ENCODE assay signal across 19 cellular contexts in the genomic region with DNA sequence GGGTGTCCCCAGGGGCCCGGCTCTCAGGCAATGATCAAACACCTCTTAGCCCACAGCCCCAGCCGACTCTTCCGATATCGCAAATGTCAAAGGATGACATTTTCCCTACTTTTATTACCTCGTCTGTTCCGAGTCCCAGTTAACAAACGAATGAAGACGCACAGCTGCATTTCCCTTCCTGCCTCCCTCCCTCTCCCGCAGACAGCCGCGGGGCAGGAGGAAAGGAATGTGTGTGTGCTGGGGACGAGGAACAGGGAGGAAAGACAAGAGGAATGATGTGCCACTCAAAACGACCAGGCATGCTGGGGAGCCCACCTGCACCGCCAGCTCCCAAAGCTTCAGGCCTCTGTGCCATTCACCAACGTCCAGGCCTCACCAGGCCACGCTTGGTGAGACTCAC.
DNase-seq lines count a peak whose midpoint lies in the region; ATAC-seq and TF ChIP-seq lines count a peak whose summit lies in the region.
"Had no signal": no experiment of that assay in that cellular context is flagged by ENCODE, and none has a peak within 500 bp of the region (broad histone marks: within the 10 kb centered on the region; RNA-seq: fewer than 3 reads in every experiment).

No MANE protein-coding gene starts in this region.

- TF ChIP-seq POLR2A in sigmoid colon (IDR thresholded peaks at IDR 0.05) (no peak), testis (IDR thresholded peaks at IDR 0.05) (no peak)

- H3K36me3 ChIP-seq in sigmoid colon (no peaks in the 10 kb centered on the region), testis (ENCODE audit: low read depth, missing control alignments) (no peaks in the 10 kb centered on the region)
- H3K36me3 ChIP-seq: heart right ventricle, uterus had no signal

- CTCF ChIA-PET in WTC11 (lab: Charles Lee), result interaction anchor here (0.6 to 2.1 kb wide), 5 partner anchors 12 to 315 kb away, joined by 3 to 14 read pairs (median 3); no protein-coding TSS in a partner anchor

- no peaks in the 10 kb centered on the region for H3K27me3 ChIP-seq in sigmoid colon
- H3K27me3 ChIP-seq in testis, result no peaks in the 10 kb centered on the region
- H3K27me3 ChIP-seq: esophagus muscularis mucosa, heart right ventricle, uterus had no signal

- H3K9me3 Mint-ChIP-seq in CD14-positive monocyte, result peaks cover 0 to 7% (median 4%) of the 10 kb centered on the region in 7 donors
- H3K9me3 Mint-ChIP-seq in WTC11, result peaks cover 19% of the 10 kb centered on the region
- H3K9me3 Mint-ChIP-seq in natural killer cell treated with Interleukin-12 subunit alpha and Interleukin-12 subunit beta and Interleukin-15 and Interleukin-18, amount 100 ng/mL, for 72 hours, result peaks cover 6% of the 10 kb centered on the region

- H3K27me3 Mint-ChIP-seq in CD14-positive monocyte (ENCODE audit: low read depth in 3 of 3) (peaks cover 0 to 2% (median 1%) of the 10 kb centered on the region in 3 donors), WTC11 (ENCODE audit: low read depth) (no peaks in the 10 kb centered on the region)
- H3K27me3 Mint-ChIP-seq in natural killer cell treated with Interleukin-12 subunit alpha and Interleukin-12 subunit beta and Interleukin-15 and Interleukin-18, amount 100 ng/mL, for 72 hours, result peaks cover 0 to 2% of the 10 kb centered on the region in 2 donors

- DNase-seq in CD14-positive monocyte (ENCODE audit: low spot score), result no peak
- no peak for DNase-seq in WTC11 (ENCODE audit: low spot score)
- peak; percentile 58 for DNase-seq in iPS-NIHi11 (ENCODE audit: low spot score)
- no peak for DNase-seq in sigmoid colon
- DNase-seq in testis, result no peak
- DNase-seq in natural killer cell treated with Interleukin-12 subunit alpha and Interleukin-12 subunit beta and Interleukin-15 and Interleukin-18, amount 100 ng/mL, for 72 hours (ENCODE audit: low spot score), result no peak
- DNase-seq in amniotic stem cell (lab: John Stamatoyannopoulos, UW), result no peak
- DNase-seq: activated CD4-positive, alpha-beta T cell treated with anti-CD3 and anti-CD28 coated beads for 4 hours; activated CD8-positive, alpha-beta memory T cell treated with anti-CD3 and anti-CD28 coated beads, Interleukin-2, amount 50 U/mL, for 4 hours; Calu3; dermis blood vessel endothelial cell; heart right ventricle; NCI-H510A; stimulated activated naive CD4-positive, alpha-beta T cell; uterus had no signal

- H3K9me3 ChIP-seq in sigmoid colon (no peaks in the 10 kb centered on the region), testis (no peaks in the 10 kb centered on the region)

- peaks cover 0 to 14% (median 6%) of the 10 kb centered on the region in 4 donors for H3K4me1 ChIP-seq in sigmoid colon
- peaks cover 3% of the 10 kb centered on the region for H3K4me1 ChIP-seq in testis
- H3K4me1 ChIP-seq: parathyroid adenoma, uterus had no signal

- no peak for TF ChIP-seq CTCF in CD14-positive monocyte (IDR thresholded peaks at IDR 0.05)
- TF ChIP-seq CTCF in WTC11 (IDR thresholded peaks at IDR 0.05), result no peak
- TF ChIP-seq CTCF in sigmoid colon (IDR thresholded peaks at IDR 0.05), result no peak
- no peak for TF ChIP-seq CTCF in testis (IDR thresholded peaks at IDR 0.05)

- H3K36me3 Mint-ChIP-seq in CD14-positive monocyte (peaks cover 32 to 37% of the 10 kb centered on the region in 2 donors), WTC11 (peaks cover 22% of the 10 kb centered on the region)
- peaks cover 4% of the 10 kb centered on the region for H3K36me3 Mint-ChIP-seq in natural killer cell treated with Interleukin-12 subunit alpha and Interleukin-12 subunit beta and Interleukin-15 and Interleukin-18, amount 100 ng/mL, for 72 hours

- no peak overlapping the region for H3K4me3 Mint-ChIP-seq in CD14-positive monocyte
- H3K4me3 Mint-ChIP-seq in WTC11, result no peak overlapping the region
- no peak overlapping the region for H3K4me3 Mint-ChIP-seq in natural killer cell treated with Interleukin-12 subunit alpha and Interleukin-12 subunit beta and Interleukin-15 and Interleukin-18, amount 100 ng/mL, for 72 hours

- H3K4me3 ChIP-seq in sigmoid colon (no peak overlapping the region), testis (no peak overlapping the region)
- H3K4me3 ChIP-seq: esophagus muscularis mucosa, heart right ventricle, uterus had no signal

- TF ChIP-seq EP300 in sigmoid colon (IDR thresholded peaks at IDR 0.05), result no peak

- WGBS in sigmoid colon, 2 donors, result 76 to 80% methylated on average over 16 of the region's 16 CpGs
- WGBS in testis, 2 donors, result 70 to 77% methylated on average over 13 to 16 of the region's 16 CpGs

- H3K27ac Mint-ChIP-seq in CD14-positive monocyte (peak overlapping the region; percentile 76 to 98 (median 97)), WTC11 (peak overlapping the region; percentile 92)
- no peak overlapping the region for H3K27ac Mint-ChIP-seq in natural killer cell treated with Interleukin-12 subunit alpha and Interleukin-12 subunit beta and Interleukin-15 and Interleukin-18, amount 100 ng/mL, for 72 hours

- peaks cover 42% of the 10 kb centered on the region for H3K4me1 Mint-ChIP-seq in CD14-positive monocyte
- peaks cover 12% of the 10 kb centered on the region for H3K4me1 Mint-ChIP-seq in WTC11
- peaks cover 0 to 3% of the 10 kb centered on the region in 2 donors for H3K4me1 Mint-ChIP-seq in natural killer cell treated with Interleukin-12 subunit alpha and Interleukin-12 subunit beta and Interleukin-15 and Interleukin-18, amount 100 ng/mL, for 72 hours (ENCODE audit: low read depth in 2 of 2)

- H3K27ac ChIP-seq in sigmoid colon, result peak overlapping the region in 3 of 4 donors; percentile 43 to 73 (median 68)
- no peak overlapping the region for H3K27ac ChIP-seq in testis
- H3K27ac ChIP-seq: uterus had no signal

- POLR2A ChIA-PET in WTC11 (lab: Charles Lee), result no interaction called here

- intact Hi-C loops in CD14-positive monocyte (cut with micrococcal nuclease), result loop anchor here in 1 of 2 donors (5.0 kb wide), 1 partner anchor 37 kb away; no protein-coding TSS in a partner anchor
- intact Hi-C loops in sigmoid colon (cut with DNase I), result no loop called here
- intact Hi-C loops in testis (cut with DNase I; ENCODE audit: low total_unique reads), result no loop called here

- 0 out of 2 replicates have a peak, but pooled peaks have one; percentile 47 for ATAC-seq in WTC11
- ATAC-seq in HG03039 (IDR thresholded peaks at IDR 0.05; ENCODE audit: unreplicated experiment), result no peak
- no peak for ATAC-seq in natural killer cell treated with Interleukin-12 subunit alpha and Interleukin-12 subunit beta and Interleukin-15 and Interleukin-18, amount 100 ng/mL, for 72 hours
- ATAC-seq: HCT116 had no signal

TF ChIP-seq in WTC11, 78 proteins besides CTCF, POLR2A, EP300 and RAD21 (continues in another document):
- TF ChIP-seq CREM (CRISPR knock-in tag; IDR thresholded peaks at IDR 0.05) (no peak), ZSCAN18 (CRISPR knock-in tag; IDR thresholded peaks at IDR 0.05) (no peak), ZBTB43 (CRISPR knock-in tag; IDR thresholded peaks at IDR 0.05) (no peak), ATF1 (CRISPR knock-in tag; IDR thresholded peaks at IDR 0.05) (no peak), ZNF396 (CRISPR knock-in tag; IDR thresholded peaks at IDR 0.05; ENCODE audit: borderline replicate concordance) (no peak)
- TF ChIP-seq, protein P1, sequence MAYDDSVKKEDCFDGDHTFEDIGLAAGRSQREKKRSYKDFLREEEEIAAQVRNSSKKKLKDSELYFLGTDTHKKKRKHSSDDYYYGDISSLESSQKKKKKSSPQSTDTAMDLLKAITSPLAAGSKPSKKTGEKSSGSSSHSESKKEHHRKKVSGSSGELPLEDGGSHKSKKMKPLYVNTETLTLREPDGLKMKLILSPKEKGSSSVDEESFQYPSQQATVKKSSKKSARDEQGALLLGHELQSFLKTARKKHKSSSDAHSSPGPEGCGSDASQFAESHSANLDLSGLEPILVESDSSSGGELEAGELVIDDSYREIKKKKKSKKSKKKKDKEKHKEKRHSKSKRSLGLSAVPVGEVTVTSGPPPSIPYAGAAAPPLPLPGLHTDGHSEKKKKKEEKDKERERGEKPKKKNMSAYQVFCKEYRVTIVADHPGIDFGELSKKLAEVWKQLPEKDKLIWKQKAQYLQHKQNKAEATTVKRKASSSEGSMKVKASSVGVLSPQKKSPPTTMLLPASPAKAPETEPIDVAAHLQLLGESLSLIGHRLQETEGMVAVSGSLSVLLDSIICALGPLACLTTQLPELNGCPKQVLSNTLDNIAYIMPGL (CRISPR knock-in tag; IDR thresholded peaks at IDR 0.05), result no peak
- TF ChIP-seq, protein P2, sequence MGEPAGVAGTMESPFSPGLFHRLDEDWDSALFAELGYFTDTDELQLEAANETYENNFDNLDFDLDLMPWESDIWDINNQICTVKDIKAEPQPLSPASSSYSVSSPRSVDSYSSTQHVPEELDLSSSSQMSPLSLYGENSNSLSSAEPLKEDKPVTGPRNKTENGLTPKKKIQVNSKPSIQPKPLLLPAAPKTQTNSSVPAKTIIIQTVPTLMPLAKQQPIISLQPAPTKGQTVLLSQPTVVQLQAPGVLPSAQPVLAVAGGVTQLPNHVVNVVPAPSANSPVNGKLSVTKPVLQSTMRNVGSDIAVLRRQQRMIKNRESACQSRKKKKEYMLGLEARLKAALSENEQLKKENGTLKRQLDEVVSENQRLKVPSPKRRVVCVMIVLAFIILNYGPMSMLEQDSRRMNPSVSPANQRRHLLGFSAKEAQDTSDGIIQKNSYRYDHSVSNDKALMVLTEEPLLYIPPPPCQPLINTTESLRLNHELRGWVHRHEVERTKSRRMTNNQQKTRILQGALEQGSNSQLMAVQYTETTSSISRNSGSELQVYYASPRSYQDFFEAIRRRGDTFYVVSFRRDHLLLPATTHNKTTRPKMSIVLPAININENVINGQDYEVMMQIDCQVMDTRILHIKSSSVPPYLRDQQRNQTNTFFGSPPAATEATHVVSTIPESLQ (CRISPR knock-in tag; IDR thresholded peaks at IDR 0.05), result no peak

Comparison
In these comparisons a context has a peak if more than half of its experiments do, and no peak if none do; other contexts are left out.
1. H3K27ac Mint-ChIP-seq: peak in CD14-positive monocyte (7 of 7) and WTC11 (single experiment); none in natural killer cell treated with Interleukin-12 subunit alpha and Interleukin-12 subunit beta and Interleukin-15 and Interleukin-18, amount 100 ng/mL, for 72 hours (0 of 2).
2. H3K27ac ChIP-seq: peak in sigmoid colon (3 of 4); none in testis (0 of 2).